14 cellular contexts compared by ENCODE assay signal in genomic region chr3:158722108-158722507, GRCh38. TPM values are rescaled to one million over a fixed set of nuclear protein-coding genes. Genes with fewer than 3 reads are reported as not detected.
"Had no signal": no experiment of that assay in that cellular context is flagged by ENCODE, and none has a peak within 500 bp of the region (broad histone marks: within the 10 kb centered on the region; RNA-seq: fewer than 3 reads in every experiment).

No MANE protein-coding gene starts in this region.

- H3K36me3 Mint-ChIP-seq: natural killer cell treated with Interleukin-12 subunit alpha and Interleukin-12 subunit beta and Interleukin-15 and Interleukin-18, amount 100 ng/mL, for 72 hours had no signal

- H3K27ac Mint-ChIP-seq: WTC11 had no signal

- ATAC-seq: natural killer cell treated with Interleukin-12 subunit alpha and Interleukin-12 subunit beta and Interleukin-15 and Interleukin-18, amount 100 ng/mL, for 72 hours had no signal

- H3K36me3 ChIP-seq: suprapubic skin had no signal

- DNase-seq: activated CD4-positive, alpha-beta T cell treated with anti-CD3 and anti-CD28 coated beads for 48 hours; activated naive CD4-positive, alpha-beta T cell treated with Interleukin-2 at 50 U/mL for 16 hours; central memory CD4-positive, alpha-beta T cell; cortex of kidney; effector memory CD4-positive, alpha-beta T cell; occipital lobe; stimulated activated CD4-positive, alpha-beta T cell treated with anti-CD3 and anti-CD28 coated beads, Interleukin-2, amount 100 ng/mL, for 48 hours; stimulated activated naive CD8-positive, alpha-beta T cell treated with anti-CD3 and anti-CD28 coated beads, Interleukin-15, Interleukin-2, amounts not matched to agents 100 U/mL and 50 U/mL, for 24 hours; T-helper 1 cell had no signal

- H3K4me3 Mint-ChIP-seq: WTC11 had no signal

- H3K27me3 ChIP-seq: suprapubic skin had no signal

- H3K9me3 ChIP-seq: suprapubic skin had no signal

- H3K27ac ChIP-seq: suprapubic skin had no signal

- H3K4me3 ChIP-seq: suprapubic skin had no signal

- H3K9me3 Mint-ChIP-seq: activated T-helper 1 cell treated with anti-CD3 and anti-CD28 coated beads, Interleukin-12 subunit alpha, Interleukin-12 subunit beta, Interleukin-2, Interleukin-4 antibody, amounts not matched to agents 30 ng/mL and 10 ng/mL and 1 ng/mL, durations not matched to agents 14 hours and 24 hours and 36 hours; natural killer cell treated with Interleukin-12 subunit alpha and Interleukin-12 subunit beta and Interleukin-15 and Interleukin-18, amount 100 ng/mL, for 72 hours; WTC11 had no signal

- H3K27me3 Mint-ChIP-seq: natural killer cell treated with Interleukin-12 subunit alpha and Interleukin-12 subunit beta and Interleukin-15 and Interleukin-18, amount 100 ng/mL, for 72 hours had no signal

RNA-seq across cellular contexts. Expression of gene RARRES1, which starts 10.1 kb away (rescaled TPM):
- total RNA-seq: activated T-helper 1 cell treated with anti-CD3 and anti-CD28 coated beads, Interleukin-12 subunit alpha, Interleukin-12 subunit beta, Interleukin-2, Interleukin-4 antibody, amounts not matched to agents 30 ng/mL and 10 ng/mL and 1 ng/mL, durations not matched to agents 14 hours and 24 hours and 36 hours; mononuclear cell; natural killer cell treated with Interleukin-12 subunit alpha and Interleukin-12 subunit beta and Interleukin-15 and Interleukin-18, amount 100 ng/mL, for 72 hours had no signal
